ENCODE assay signal across 1 cellular context in the genomic region with DNA sequence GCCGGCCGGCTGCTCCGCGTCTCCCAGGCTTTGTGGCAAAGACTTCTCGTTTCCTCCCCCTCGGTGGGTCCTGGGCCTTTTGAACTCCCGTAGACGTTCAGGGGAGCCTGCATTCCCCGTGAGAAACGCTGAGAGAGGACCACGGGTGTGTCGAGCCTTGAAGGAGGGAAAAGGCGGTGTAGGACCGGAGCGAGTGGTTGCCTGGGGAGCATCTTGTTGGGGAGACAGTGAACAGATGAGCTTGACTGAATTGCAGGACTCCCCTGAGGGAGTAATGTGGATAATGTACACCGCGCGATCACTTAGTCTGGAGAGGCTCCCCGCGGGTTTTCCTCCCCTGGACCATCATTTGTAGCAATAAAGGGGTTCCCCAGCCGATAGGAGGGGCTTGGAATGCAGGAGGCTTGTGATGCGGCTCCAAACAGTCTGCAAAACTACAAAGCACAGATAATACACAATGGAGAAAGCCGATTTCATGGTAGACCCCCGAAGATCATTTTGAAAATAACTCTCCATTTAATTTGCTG.
TF ChIP-seq lines count a peak whose summit lies in the region.

No MANE protein-coding gene starts in this region.

TF ChIP-seq in HepG2, 621 proteins besides CTCF, POLR2A, EP300 and RAD21 (continued from another document and continues in another):
- TF ChIP-seq, protein P1, sequence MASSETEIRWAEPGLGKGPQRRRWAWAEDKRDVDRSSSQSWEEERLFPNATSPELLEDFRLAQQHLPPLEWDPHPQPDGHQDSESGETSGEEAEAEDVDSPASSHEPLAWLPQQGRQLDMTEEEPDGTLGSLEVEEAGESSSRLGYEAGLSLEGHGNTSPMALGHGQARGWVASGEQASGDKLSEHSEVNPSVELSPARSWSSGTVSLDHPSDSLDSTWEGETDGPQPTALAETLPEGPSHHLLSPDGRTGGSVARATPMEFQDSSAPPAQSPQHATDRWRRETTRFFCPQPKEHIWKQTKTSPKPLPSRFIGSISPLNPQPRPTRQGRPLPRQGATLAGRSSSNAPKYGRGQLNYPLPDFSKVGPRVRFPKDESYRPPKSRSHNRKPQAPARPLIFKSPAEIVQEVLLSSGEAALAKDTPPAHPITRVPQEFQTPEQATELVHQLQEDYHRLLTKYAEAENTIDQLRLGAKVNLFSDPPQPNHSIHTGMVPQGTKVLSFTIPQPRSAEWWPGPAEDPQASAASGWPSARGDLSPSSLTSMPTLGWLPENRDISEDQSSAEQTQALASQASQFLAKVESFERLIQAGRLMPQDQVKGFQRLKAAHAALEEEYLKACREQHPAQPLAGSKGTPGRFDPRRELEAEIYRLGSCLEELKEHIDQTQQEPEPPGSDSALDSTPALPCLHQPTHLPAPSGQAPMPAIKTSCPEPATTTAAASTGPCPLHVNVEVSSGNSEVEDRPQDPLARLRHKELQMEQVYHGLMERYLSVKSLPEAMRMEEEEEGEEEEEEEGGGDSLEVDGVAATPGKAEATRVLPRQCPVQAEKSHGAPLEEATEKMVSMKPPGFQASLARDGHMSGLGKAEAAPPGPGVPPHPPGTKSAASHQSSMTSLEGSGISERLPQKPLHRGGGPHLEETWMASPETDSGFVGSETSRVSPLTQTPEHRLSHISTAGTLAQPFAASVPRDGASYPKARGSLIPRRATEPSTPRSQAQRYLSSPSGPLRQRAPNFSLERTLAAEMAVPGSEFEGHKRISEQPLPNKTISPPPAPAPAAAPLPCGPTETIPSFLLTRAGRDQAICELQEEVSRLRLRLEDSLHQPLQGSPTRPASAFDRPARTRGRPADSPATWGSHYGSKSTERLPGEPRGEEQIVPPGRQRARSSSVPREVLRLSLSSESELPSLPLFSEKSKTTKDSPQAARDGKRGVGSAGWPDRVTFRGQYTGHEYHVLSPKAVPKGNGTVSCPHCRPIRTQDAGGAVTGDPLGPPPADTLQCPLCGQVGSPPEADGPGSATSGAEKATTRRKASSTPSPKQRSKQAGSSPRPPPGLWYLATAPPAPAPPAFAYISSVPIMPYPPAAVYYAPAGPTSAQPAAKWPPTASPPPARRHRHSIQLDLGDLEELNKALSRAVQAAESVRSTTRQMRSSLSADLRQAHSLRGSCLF (CRISPR knock-in tag; IDR thresholded peaks at IDR 0.05; ENCODE audit: borderline replicate concordance) = no peak
- TF ChIP-seq ZNF747 (CRISPR knock-in tag; IDR thresholded peaks at IDR 0.05; ENCODE audit: borderline replicate concordance) (peak; percentile 98; the same call in 1 of the 2 replicates), KAT8 (CRISPR knock-in tag; IDR thresholded peaks at IDR 0.05) (0 out of 2 replicates have a peak, but pooled peaks have one; percentile 13), PHF20 (CRISPR knock-in tag; IDR thresholded peaks at IDR 0.05) (peak; percentile 52; the same call in 1 of the 2 replicates), ZNF703 (CRISPR knock-in tag; IDR thresholded peaks at IDR 0.05; ENCODE audit: borderline replicate concordance) (peak; percentile 77; the same call in 1 of the 2 replicates), NCOA5 (CRISPR knock-in tag; IDR thresholded peaks at IDR 0.05) (no peak), ZNF589 (CRISPR knock-in tag; conservative IDR thresholded peaks at IDR 0.05) (peak; percentile 27; the same call in 1 of the 2 replicates), ZNF232 (CRISPR knock-in tag; IDR thresholded peaks at IDR 0.05; ENCODE audit: borderline replicate concordance) (no peak), ZNF253 (CRISPR knock-in tag; IDR thresholded peaks at IDR 0.05; ENCODE audit: borderline replicate concordance) (no peak), ZMAT3 (CRISPR knock-in tag; conservative IDR thresholded peaks at IDR 0.05) (0 out of 2 replicates have a peak, but pooled peaks have one; percentile 18), HOXA9 (CRISPR knock-in tag; IDR thresholded peaks at IDR 0.05; ENCODE audit: borderline replicate concordance) (peak; percentile 44; the same call in 1 of the 2 replicates), ATF7-NPFF (CRISPR knock-in tag; IDR thresholded peaks at IDR 0.05; ENCODE audit: low read depth) (peak; percentile 15; the same call in 1 of the 2 replicates), FOXO1 (CRISPR knock-in tag; IDR thresholded peaks at IDR 0.05) (no peak), ZNF605 (CRISPR knock-in tag; IDR thresholded peaks at IDR 0.05) (peak; percentile 56; the same call in 1 of the 2 replicates), ZNF746 (CRISPR knock-in tag; IDR thresholded peaks at IDR 0.05) (0 out of 2 replicates have a peak, but pooled peaks have one; percentile 44), KDM2A (CRISPR knock-in tag; IDR thresholded peaks at IDR 0.05; ENCODE audit: borderline replicate concordance, low read depth) (peak; percentile 39; the same call in 1 of the 2 replicates), ZNF34 (CRISPR knock-in tag; IDR thresholded peaks at IDR 0.05; ENCODE audit: borderline replicate concordance) (0 out of 2 replicates have a peak, but pooled peaks have one; percentile 15), ZBTB21 (CRISPR knock-in tag; IDR thresholded peaks at IDR 0.05) (0 out of 2 replicates have a peak, but pooled peaks have one; percentile 2), NAIF1 (CRISPR knock-in tag; IDR thresholded peaks at IDR 0.05; ENCODE audit: borderline replicate concordance) (peak; percentile 61), ZSCAN30 (CRISPR knock-in tag; IDR thresholded peaks at IDR 0.05) (0 out of 2 replicates have a peak, but pooled peaks have one; percentile 9)
- TF ChIP-seq, protein P2, sequence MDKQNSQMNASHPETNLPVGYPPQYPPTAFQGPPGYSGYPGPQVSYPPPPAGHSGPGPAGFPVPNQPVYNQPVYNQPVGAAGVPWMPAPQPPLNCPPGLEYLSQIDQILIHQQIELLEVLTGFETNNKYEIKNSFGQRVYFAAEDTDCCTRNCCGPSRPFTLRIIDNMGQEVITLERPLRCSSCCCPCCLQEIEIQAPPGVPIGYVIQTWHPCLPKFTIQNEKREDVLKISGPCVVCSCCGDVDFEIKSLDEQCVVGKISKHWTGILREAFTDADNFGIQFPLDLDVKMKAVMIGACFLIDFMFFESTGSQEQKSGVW (CRISPR knock-in tag; IDR thresholded peaks at IDR 0.05; ENCODE audit: borderline replicate concordance) = 0 out of 2 replicates have a peak, but pooled peaks have one; percentile 11
- TF ChIP-seq, protein P3, sequence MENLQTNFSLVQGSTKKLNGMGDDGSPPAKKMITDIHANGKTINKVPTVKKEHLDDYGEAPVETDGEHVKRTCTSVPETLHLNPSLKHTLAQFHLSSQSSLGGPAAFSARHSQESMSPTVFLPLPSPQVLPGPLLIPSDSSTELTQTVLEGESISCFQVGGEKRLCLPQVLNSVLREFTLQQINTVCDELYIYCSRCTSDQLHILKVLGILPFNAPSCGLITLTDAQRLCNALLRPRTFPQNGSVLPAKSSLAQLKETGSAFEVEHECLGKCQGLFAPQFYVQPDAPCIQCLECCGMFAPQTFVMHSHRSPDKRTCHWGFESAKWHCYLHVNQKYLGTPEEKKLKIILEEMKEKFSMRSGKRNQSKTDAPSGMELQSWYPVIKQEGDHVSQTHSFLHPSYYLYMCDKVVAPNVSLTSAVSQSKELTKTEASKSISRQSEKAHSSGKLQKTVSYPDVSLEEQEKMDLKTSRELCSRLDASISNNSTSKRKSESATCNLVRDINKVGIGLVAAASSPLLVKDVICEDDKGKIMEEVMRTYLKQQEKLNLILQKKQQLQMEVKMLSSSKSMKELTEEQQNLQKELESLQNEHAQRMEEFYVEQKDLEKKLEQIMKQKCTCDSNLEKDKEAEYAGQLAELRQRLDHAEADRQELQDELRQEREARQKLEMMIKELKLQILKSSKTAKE (CRISPR knock-in tag; IDR thresholded peaks at IDR 0.05; ENCODE audit: borderline replicate concordance) = peak; percentile 22; the same call in 1 of the 2 replicates
- TF ChIP-seq, protein P4, sequence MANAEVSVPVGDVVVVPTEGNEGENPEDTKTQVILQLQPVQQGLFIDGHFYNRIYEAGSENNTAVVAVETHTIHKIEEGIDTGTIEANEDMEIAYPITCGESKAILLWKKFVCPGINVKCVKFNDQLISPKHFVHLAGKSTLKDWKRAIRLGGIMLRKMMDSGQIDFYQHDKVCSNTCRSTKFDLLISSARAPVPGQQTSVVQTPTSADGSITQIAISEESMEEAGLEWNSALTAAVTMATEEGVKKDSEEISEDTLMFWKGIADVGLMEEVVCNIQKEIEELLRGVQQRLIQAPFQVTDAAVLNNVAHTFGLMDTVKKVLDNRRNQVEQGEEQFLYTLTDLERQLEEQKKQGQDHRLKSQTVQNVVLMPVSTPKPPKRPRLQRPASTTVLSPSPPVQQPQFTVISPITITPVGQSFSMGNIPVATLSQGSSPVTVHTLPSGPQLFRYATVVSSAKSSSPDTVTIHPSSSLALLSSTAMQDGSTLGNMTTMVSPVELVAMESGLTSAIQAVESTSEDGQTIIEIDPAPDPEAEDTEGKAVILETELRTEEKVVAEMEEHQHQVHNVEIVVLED (CRISPR knock-in tag; IDR thresholded peaks at IDR 0.05; ENCODE audit: borderline replicate concordance) = peak; percentile 3; the same call in 1 of the 2 replicates
- TF ChIP-seq, protein P5, sequence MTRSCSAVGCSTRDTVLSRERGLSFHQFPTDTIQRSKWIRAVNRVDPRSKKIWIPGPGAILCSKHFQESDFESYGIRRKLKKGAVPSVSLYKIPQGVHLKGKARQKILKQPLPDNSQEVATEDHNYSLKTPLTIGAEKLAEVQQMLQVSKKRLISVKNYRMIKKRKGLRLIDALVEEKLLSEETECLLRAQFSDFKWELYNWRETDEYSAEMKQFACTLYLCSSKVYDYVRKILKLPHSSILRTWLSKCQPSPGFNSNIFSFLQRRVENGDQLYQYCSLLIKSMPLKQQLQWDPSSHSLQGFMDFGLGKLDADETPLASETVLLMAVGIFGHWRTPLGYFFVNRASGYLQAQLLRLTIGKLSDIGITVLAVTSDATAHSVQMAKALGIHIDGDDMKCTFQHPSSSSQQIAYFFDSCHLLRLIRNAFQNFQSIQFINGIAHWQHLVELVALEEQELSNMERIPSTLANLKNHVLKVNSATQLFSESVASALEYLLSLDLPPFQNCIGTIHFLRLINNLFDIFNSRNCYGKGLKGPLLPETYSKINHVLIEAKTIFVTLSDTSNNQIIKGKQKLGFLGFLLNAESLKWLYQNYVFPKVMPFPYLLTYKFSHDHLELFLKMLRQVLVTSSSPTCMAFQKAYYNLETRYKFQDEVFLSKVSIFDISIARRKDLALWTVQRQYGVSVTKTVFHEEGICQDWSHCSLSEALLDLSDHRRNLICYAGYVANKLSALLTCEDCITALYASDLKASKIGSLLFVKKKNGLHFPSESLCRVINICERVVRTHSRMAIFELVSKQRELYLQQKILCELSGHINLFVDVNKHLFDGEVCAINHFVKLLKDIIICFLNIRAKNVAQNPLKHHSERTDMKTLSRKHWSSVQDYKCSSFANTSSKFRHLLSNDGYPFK (CRISPR knock-in tag; IDR thresholded peaks at IDR 0.05; ENCODE audit: borderline replicate concordance) = 0 out of 2 replicates have a peak, but pooled peaks have one; percentile 34
- TF ChIP-seq, protein P6, sequence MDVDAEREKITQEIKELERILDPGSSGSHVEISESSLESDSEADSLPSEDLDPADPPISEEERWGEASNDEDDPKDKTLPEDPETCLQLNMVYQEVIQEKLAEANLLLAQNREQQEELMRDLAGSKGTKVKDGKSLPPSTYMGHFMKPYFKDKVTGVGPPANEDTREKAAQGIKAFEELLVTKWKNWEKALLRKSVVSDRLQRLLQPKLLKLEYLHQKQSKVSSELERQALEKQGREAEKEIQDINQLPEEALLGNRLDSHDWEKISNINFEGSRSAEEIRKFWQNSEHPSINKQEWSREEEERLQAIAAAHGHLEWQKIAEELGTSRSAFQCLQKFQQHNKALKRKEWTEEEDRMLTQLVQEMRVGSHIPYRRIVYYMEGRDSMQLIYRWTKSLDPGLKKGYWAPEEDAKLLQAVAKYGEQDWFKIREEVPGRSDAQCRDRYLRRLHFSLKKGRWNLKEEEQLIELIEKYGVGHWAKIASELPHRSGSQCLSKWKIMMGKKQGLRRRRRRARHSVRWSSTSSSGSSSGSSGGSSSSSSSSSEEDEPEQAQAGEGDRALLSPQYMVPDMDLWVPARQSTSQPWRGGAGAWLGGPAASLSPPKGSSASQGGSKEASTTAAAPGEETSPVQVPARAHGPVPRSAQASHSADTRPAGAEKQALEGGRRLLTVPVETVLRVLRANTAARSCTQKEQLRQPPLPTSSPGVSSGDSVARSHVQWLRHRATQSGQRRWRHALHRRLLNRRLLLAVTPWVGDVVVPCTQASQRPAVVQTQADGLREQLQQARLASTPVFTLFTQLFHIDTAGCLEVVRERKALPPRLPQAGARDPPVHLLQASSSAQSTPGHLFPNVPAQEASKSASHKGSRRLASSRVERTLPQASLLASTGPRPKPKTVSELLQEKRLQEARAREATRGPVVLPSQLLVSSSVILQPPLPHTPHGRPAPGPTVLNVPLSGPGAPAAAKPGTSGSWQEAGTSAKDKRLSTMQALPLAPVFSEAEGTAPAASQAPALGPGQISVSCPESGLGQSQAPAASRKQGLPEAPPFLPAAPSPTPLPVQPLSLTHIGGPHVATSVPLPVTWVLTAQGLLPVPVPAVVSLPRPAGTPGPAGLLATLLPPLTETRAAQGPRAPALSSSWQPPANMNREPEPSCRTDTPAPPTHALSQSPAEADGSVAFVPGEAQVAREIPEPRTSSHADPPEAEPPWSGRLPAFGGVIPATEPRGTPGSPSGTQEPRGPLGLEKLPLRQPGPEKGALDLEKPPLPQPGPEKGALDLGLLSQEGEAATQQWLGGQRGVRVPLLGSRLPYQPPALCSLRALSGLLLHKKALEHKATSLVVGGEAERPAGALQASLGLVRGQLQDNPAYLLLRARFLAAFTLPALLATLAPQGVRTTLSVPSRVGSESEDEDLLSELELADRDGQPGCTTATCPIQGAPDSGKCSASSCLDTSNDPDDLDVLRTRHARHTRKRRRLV (CRISPR knock-in tag; IDR thresholded peaks at IDR 0.05) = no peak
- TF ChIP-seq, protein P7, sequence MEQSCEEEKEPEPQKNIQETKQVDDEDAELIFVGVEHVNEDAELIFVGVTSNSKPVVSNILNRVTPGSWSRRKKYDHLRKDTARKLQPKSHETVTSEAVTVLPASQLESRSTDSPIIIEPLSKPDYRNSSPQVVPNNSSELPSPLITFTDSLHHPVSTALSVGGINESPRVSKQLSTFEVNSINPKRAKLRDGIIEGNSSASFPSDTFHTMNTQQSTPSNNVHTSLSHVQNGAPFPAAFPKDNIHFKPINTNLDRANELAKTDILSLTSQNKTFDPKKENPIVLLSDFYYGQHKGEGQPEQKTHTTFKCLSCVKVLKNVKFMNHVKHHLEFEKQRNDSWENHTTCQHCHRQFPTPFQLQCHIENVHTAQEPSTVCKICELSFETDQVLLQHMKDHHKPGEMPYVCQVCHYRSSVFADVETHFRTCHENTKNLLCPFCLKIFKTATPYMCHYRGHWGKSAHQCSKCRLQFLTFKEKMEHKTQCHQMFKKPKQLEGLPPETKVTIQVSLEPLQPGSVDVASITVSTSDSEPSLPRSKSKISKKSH (CRISPR knock-in tag; IDR thresholded peaks at IDR 0.05; ENCODE audit: borderline replicate concordance) = peak; percentile 86
- TF ChIP-seq, protein P8, sequence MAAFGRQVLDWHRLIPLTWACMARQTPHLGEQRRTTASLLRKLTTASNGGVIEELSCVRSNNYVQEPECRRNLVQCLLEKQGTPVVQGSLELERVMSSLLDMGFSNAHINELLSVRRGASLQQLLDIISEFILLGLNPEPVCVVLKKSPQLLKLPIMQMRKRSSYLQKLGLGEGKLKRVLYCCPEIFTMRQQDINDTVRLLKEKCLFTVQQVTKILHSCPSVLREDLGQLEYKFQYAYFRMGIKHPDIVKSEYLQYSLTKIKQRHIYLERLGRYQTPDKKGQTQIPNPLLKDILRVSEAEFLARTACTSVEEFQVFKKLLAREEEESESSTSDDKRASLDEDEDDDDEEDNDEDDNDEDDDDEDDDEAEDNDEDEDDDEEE (CRISPR knock-in tag; IDR thresholded peaks at IDR 0.05) = no peak
